20 cellular contexts compared by ENCODE assay signal in genomic region chr20:58706150-58706892, GRCh38. TPM values are rescaled to one million over a fixed set of nuclear protein-coding genes. Genes with fewer than 3 reads are reported as not detected.
DNase-seq lines count a peak whose midpoint lies in the region; TF ChIP-seq lines count a peak whose summit lies in the region.
"Had no signal": no experiment of that assay in that cellular context is flagged by ENCODE, and none has a peak within 500 bp of the region (broad histone marks: within the 10 kb centered on the region; RNA-seq: fewer than 3 reads in every experiment).

No MANE protein-coding gene starts in this region.

- H3K27ac Mint-ChIP-seq in activated CD4-positive, alpha-beta memory T cell treated with anti-CD3 and anti-CD28 coated beads, Interleukin-2, amount 10 ng/mL, durations not matched to agents 7 days and 5 days, result no peak overlapping the region
- H3K27ac Mint-ChIP-seq in activated CD4-positive, alpha-beta memory T cell treated with anti-CD3 and anti-CD28 coated beads for 36 hours, result no peak overlapping the region
- H3K27ac Mint-ChIP-seq in progenitor cell of endocrine pancreas, result no peak overlapping the region
- H3K27ac Mint-ChIP-seq: activated CD4-positive, alpha-beta T cell treated with anti-CD3 and anti-CD28 coated beads, Interleukin-2, amount 10 ng/mL, durations not matched to agents 24 days and 14 days; activated naive CD8-positive, alpha-beta T cell; HFFc6 had no signal

- peaks cover 5% of the 10 kb centered on the region for H3K36me3 ChIP-seq in H7 (replicated peaks; ENCODE audit: control insufficient read depth, insufficient read depth, low read length)

- intact Hi-C loops in activated CD4-positive, alpha-beta memory T cell treated with anti-CD3 and anti-CD28 coated beads for 36 hours (cut with micrococcal nuclease), result no loop called here
- intact Hi-C loops in posterior vena cava (cut with DNase I), result no loop called here

- no peak overlapping the region for H3K4me3 ChIP-seq in H7 (ENCODE audit: insufficient read depth, low read depth, low read length)
- H3K4me3 ChIP-seq: A549 had no signal

- no peak for TF ChIP-seq CTCF in progenitor cell of endocrine pancreas (IDR thresholded peaks at IDR 0.05; ENCODE audit: unreplicated experiment)

- H3K27me3 Mint-ChIP-seq in activated CD4-positive, alpha-beta memory T cell treated with anti-CD3 and anti-CD28 coated beads, Interleukin-2, amount 10 ng/mL, durations not matched to agents 7 days and 5 days, result no peaks in the 10 kb centered on the region
- no peaks in the 10 kb centered on the region for H3K27me3 Mint-ChIP-seq in activated CD4-positive, alpha-beta memory T cell treated with anti-CD3 and anti-CD28 coated beads for 36 hours
- no peaks in the 10 kb centered on the region for H3K27me3 Mint-ChIP-seq in progenitor cell of endocrine pancreas
- H3K27me3 Mint-ChIP-seq: activated CD4-positive, alpha-beta T cell treated with anti-CD3 and anti-CD28 coated beads, Interleukin-2, amount 10 ng/mL, durations not matched to agents 24 days and 14 days; activated naive CD8-positive, alpha-beta T cell; central memory CD8-positive, alpha-beta T cell had no signal

- peak; percentile 14 for DNase-seq in activated CD4-positive, alpha-beta memory T cell treated with anti-CD3 and anti-CD28 coated beads, Interleukin-2, amount 10 ng/mL, durations not matched to agents 7 days and 5 days
- DNase-seq in activated CD4-positive, alpha-beta memory T cell treated with anti-CD3 and anti-CD28 coated beads for 36 hours, result no peak
- peak; percentile 53 for DNase-seq in H7
- DNase-seq in iPS-NIHi7 (ENCODE audit: extremely low spot score), result peak; percentile 8
- peak; percentile 72 for DNase-seq in posterior vena cava (ENCODE audit: low spot score)
- no peak for DNase-seq in activated gamma-delta T cell (lab: John Stamatoyannopoulos, UW)
- DNase-seq in middle frontal gyrus (ENCODE audit: extremely low spot score, low spot score), result no peak
- no peak for DNase-seq in progenitor cell of endocrine pancreas (ENCODE audit: low spot score, unreplicated experiment)
- DNase-seq: activated CD4-positive, alpha-beta T cell treated with anti-CD3 and anti-CD28 coated beads, Interleukin-2, amount 10 ng/mL, durations not matched to agents 24 days and 14 days; activated T-cell treated with anti-CD3 and anti-CD28 coated beads for 4 hours; COR-L47; HFFc6; Karpas-422; NCI-H2029 treated with DMSO at 0.1 percent for 48 hours; NCI-H82; retina; T-helper 1 cell had no signal

- H3K36me3 Mint-ChIP-seq in activated CD4-positive, alpha-beta memory T cell treated with anti-CD3 and anti-CD28 coated beads, Interleukin-2, amount 10 ng/mL, durations not matched to agents 7 days and 5 days (ENCODE audit: low read depth), result peaks cover 22% of the 10 kb centered on the region
- peaks cover 14% of the 10 kb centered on the region for H3K36me3 Mint-ChIP-seq in activated CD4-positive, alpha-beta memory T cell treated with anti-CD3 and anti-CD28 coated beads for 36 hours
- peaks cover 32% of the 10 kb centered on the region for H3K36me3 Mint-ChIP-seq in progenitor cell of endocrine pancreas (ENCODE audit: insufficient read depth)

- H3K4me1 Mint-ChIP-seq in activated CD4-positive, alpha-beta memory T cell treated with anti-CD3 and anti-CD28 coated beads, Interleukin-2, amount 10 ng/mL, durations not matched to agents 7 days and 5 days, result peaks cover 3% of the 10 kb centered on the region
- H3K4me1 Mint-ChIP-seq in activated CD4-positive, alpha-beta memory T cell treated with anti-CD3 and anti-CD28 coated beads for 36 hours (ENCODE audit: low read depth), result no peaks in the 10 kb centered on the region
- no peaks in the 10 kb centered on the region for H3K4me1 Mint-ChIP-seq in progenitor cell of endocrine pancreas (ENCODE audit: low read depth)
- H3K4me1 Mint-ChIP-seq: activated CD4-positive, alpha-beta T cell treated with anti-CD3 and anti-CD28 coated beads, Interleukin-2, amount 10 ng/mL, durations not matched to agents 24 days and 14 days; central memory CD8-positive, alpha-beta T cell had no signal

- no peaks in the 10 kb centered on the region for H3K9me3 Mint-ChIP-seq in activated CD4-positive, alpha-beta memory T cell treated with anti-CD3 and anti-CD28 coated beads, Interleukin-2, amount 10 ng/mL, durations not matched to agents 7 days and 5 days
- H3K9me3 Mint-ChIP-seq in activated CD4-positive, alpha-beta memory T cell treated with anti-CD3 and anti-CD28 coated beads for 36 hours, result no peaks in the 10 kb centered on the region
- H3K9me3 Mint-ChIP-seq in progenitor cell of endocrine pancreas (ENCODE audit: low read depth), result no peaks in the 10 kb centered on the region
- H3K9me3 Mint-ChIP-seq: activated CD4-positive, alpha-beta T cell treated with anti-CD3 and anti-CD28 coated beads, Interleukin-2, amount 10 ng/mL, durations not matched to agents 24 days and 14 days; central memory CD8-positive, alpha-beta T cell; HFFc6 had no signal

- no peaks in the 10 kb centered on the region for H3K27me3 ChIP-seq in H7 (ENCODE audit: control insufficient read depth, insufficient read depth, low read length)

- CTCF ChIA-PET in activated CD4-positive, alpha-beta memory T cell treated with anti-CD3 and anti-CD28 coated beads, Interleukin-2, amount 10 ng/mL, durations not matched to agents 7 days and 5 days (lab: Charles Lee), result interaction anchor here (0.6 to 3.5 kb wide), 4 partner anchors 56 to 1051 kb away, joined by 3 to 15 read pairs (median 5); partner anchors contain the start of gene STX16
- CTCF ChIA-PET in activated CD4-positive, alpha-beta memory T cell treated with anti-CD3 and anti-CD28 coated beads for 36 hours (lab: Charles Lee), result interaction anchor here (1.0 kb wide), 1 partner anchor 48 kb away, joined by 3 read pairs; no protein-coding TSS in a partner anchor

- POLR2A ChIA-PET in activated CD4-positive, alpha-beta memory T cell treated with anti-CD3 and anti-CD28 coated beads, Interleukin-2, amount 10 ng/mL, durations not matched to agents 7 days and 5 days (lab: Charles Lee), result no interaction called here
- POLR2A ChIA-PET in activated CD4-positive, alpha-beta memory T cell treated with anti-CD3 and anti-CD28 coated beads for 36 hours (lab: Charles Lee), result no interaction called here

- H3K4me3 Mint-ChIP-seq in activated CD4-positive, alpha-beta memory T cell treated with anti-CD3 and anti-CD28 coated beads, Interleukin-2, amount 10 ng/mL, durations not matched to agents 7 days and 5 days, result no peak overlapping the region
- H3K4me3 Mint-ChIP-seq in activated CD4-positive, alpha-beta memory T cell treated with anti-CD3 and anti-CD28 coated beads for 36 hours, result no peak overlapping the region
- no peak overlapping the region for H3K4me3 Mint-ChIP-seq in progenitor cell of endocrine pancreas (ENCODE audit: low read depth)
- H3K4me3 Mint-ChIP-seq: activated CD4-positive, alpha-beta T cell treated with anti-CD3 and anti-CD28 coated beads, Interleukin-2, amount 10 ng/mL, durations not matched to agents 24 days and 14 days; activated naive CD8-positive, alpha-beta T cell; central memory CD8-positive, alpha-beta T cell; HFFc6 had no signal

RNA-seq across cellular contexts. Expression of gene NPEPL1, which starts 13.7 kb away (rescaled TPM):
- total RNA-seq in activated CD4-positive, alpha-beta memory T cell treated with anti-CD3 and anti-CD28 coated beads, Interleukin-2, amount 10 ng/mL, durations not matched to agents 7 days and 5 days, result 10 to 100 TPM; 29.1 to 30.7 TPM
- total RNA-seq in activated CD4-positive, alpha-beta memory T cell treated with anti-CD3 and anti-CD28 coated beads for 36 hours, result 10 to 100 TPM; 17.8 to 18.8 TPM
- 30.9 and 33.8 TPM in 2 replicates for total RNA-seq in H7 (2014; rRNA removed; shearing (Covaris generic))
- total RNA-seq in posterior vena cava, result 10 to 100 TPM; 28.5 to 31.4 TPM
- 55.4 and 56.3 TPM in 2 replicates for total RNA-seq in progenitor cell of endocrine pancreas

RNA-seq across cellular contexts. Expression of gene STX16, which starts 55.2 kb away (rescaled TPM):
- total RNA-seq in activated CD4-positive, alpha-beta memory T cell treated with anti-CD3 and anti-CD28 coated beads, Interleukin-2, amount 10 ng/mL, durations not matched to agents 7 days and 5 days, result 100 to 1,000 TPM; 152 to 153 TPM
- 100 to 1,000 TPM in 1 of 2 experiments, 10 to 100 TPM in 1; 88.7 to 104 TPM for total RNA-seq in activated CD4-positive, alpha-beta memory T cell treated with anti-CD3 and anti-CD28 coated beads for 36 hours
- 18.4 and 30.7 TPM in 2 replicates for total RNA-seq in H7 (2014; rRNA removed; shearing (Covaris generic))
- total RNA-seq in posterior vena cava, result 10 to 100 TPM; 38.7 to 41.5 TPM
- 78.8 and 85.6 TPM in 2 replicates for total RNA-seq in progenitor cell of endocrine pancreas

Comparison
In these comparisons a context has a peak if more than half of its experiments do, and no peak if none do; other contexts are left out.
1. DNase-seq: peak in activated CD4-positive, alpha-beta memory T cell treated with anti-CD3 and anti-CD28 coated beads, Interleukin-2, amount 10 ng/mL, durations not matched to agents 7 days and 5 days (single experiment), H7 (single experiment), iPS-NIHi7 (single experiment) and posterior vena cava (single experiment); none in activated CD4-positive, alpha-beta memory T cell treated with anti-CD3 and anti-CD28 coated beads for 36 hours (single experiment), activated gamma-delta T cell (single experiment), middle frontal gyrus (single experiment) and progenitor cell of endocrine pancreas (single experiment).